In the genomic region with DNA sequence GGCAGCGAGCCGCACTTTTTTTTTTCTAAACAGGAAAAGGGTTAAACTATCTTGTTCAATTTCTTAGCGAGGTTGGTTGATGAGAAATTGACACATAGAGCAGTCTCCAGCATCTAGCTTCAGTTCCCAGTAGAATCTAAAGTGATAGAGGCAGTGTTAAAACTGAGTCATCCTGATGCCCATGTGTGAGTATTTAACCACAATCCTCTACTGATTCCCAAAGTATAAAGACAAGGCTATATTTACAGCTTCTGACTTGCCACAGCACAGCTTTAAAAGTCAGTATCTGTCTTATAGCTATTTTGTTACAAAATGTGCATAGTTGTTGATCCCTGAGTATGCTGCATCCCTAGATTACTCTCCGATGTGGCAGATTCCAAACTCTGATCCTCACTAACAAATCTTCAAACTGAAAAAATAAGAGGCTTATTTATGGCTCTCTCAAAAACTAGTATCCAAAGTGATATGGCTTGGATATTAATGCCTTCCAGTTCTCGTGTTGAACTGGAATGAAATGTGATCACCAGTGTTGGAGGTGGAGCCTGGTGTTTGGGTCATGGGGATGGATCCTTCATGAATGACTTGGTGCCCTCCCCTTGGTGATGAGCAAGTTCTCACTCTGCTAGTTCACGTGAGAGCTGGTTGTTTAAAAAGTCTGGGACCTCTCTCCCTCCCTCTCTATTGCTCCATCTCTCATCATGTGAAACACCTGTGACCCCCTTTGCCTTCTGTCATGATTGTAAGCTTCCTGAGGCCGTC, we compare ENCODE assay signal across 1 cellular context.
TF ChIP-seq lines count a peak whose summit lies in the region.

No MANE protein-coding gene starts in this region.

TF ChIP-seq in SK-N-SH treated with all-trans-retinoic acid at 6 μM for 48 hours, 23 proteins besides CTCF, POLR2A, EP300 and RAD21 (continued from another document):
- TF ChIP-seq, protein P1, sequence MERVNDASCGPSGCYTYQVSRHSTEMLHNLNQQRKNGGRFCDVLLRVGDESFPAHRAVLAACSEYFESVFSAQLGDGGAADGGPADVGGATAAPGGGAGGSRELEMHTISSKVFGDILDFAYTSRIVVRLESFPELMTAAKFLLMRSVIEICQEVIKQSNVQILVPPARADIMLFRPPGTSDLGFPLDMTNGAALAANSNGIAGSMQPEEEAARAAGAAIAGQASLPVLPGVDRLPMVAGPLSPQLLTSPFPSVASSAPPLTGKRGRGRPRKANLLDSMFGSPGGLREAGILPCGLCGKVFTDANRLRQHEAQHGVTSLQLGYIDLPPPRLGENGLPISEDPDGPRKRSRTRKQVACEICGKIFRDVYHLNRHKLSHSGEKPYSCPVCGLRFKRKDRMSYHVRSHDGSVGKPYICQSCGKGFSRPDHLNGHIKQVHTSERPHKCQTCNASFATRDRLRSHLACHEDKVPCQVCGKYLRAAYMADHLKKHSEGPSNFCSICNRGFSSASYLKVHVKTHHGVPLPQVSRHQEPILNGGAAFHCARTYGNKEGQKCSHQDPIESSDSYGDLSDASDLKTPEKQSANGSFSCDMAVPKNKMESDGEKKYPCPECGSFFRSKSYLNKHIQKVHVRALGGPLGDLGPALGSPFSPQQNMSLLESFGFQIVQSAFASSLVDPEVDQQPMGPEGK (CRISPR knock-in tag; IDR thresholded peaks at IDR 0.05; ENCODE audit: borderline replicate concordance) = no peak
- TF ChIP-seq POU6F1 (CRISPR knock-in tag; IDR thresholded peaks at IDR 0.05; ENCODE audit: borderline replicate concordance, low read depth) (no peak), ZNF70 (CRISPR knock-in tag; IDR thresholded peaks at IDR 0.05) (no peak), CSDC2 (CRISPR knock-in tag; IDR thresholded peaks at IDR 0.05) (no peak)
